In genomic region chr18:26506012-26506411, GRCh38 we compare ENCODE assay signal across 1 cellular context.
TF ChIP-seq lines count a peak whose summit lies in the region.

No MANE protein-coding gene starts in this region.

TF ChIP-seq in HepG2, 621 proteins besides CTCF, POLR2A, EP300 and RAD21 (continued from another document):
- TF ChIP-seq ZNF639 (CRISPR knock-in tag; conservative IDR thresholded peaks at IDR 0.05) = no peak
